In genomic region chr6:43909474-43910148, GRCh38 we compare ENCODE assay signal across 18 cellular contexts.
"Had no signal": no experiment of that assay in that cellular context is flagged by ENCODE, and none has a peak within 500 bp of the region (broad histone marks: within the 10 kb centered on the region; RNA-seq: fewer than 3 reads in every experiment).

No MANE protein-coding gene starts in this region.

- H3K4me3 ChIP-seq: coronary artery, gastrocnemius medialis, lung, mucosa of descending colon, sigmoid colon had no signal

- FAIRE-seq: keratinocyte had no signal

- H3K27me3 ChIP-seq: gastrocnemius medialis, sigmoid colon had no signal

- H3K36me3 ChIP-seq: gastrocnemius medialis, sigmoid colon, WERI-Rb-1 had no signal

- ATAC-seq: activated CD8-positive, alpha-beta T cell treated with anti-CD3 and anti-CD28 coated beads, Interleukin-2, amount 10 ng/mL, durations not matched to agents 7 days and 5 days; mucosa of descending colon; naive thymus-derived CD8-positive, alpha-beta T cell had no signal

- H3K27ac ChIP-seq: coronary artery, gastrocnemius medialis, sigmoid colon, WERI-Rb-1 had no signal

- H3K9me3 ChIP-seq: gastrocnemius medialis, mucosa of descending colon, sigmoid colon had no signal

- DNase-seq: activated CD4-positive, alpha-beta T cell treated with anti-CD3 and anti-CD28 coated beads for 48 hours; activated CD8-positive, alpha-beta memory T cell treated with anti-CD3 and anti-CD28 coated beads, Interleukin-2, amount 50 U/mL, for 48 hours; activated CD8-positive, alpha-beta T cell treated with anti-CD3 and anti-CD28 coated beads, Interleukin-2, amount 10 ng/mL, durations not matched to agents 7 days and 5 days; activated naive CD4-positive, alpha-beta T cell treated with anti-CD3 and anti-CD28 coated beads for 36 hours; central memory CD4-positive, alpha-beta T cell; effector CD4-positive, alpha-beta T cell; mucosa of descending colon; naive thymus-derived CD8-positive, alpha-beta T cell; sigmoid colon; stimulated activated CD4-positive, alpha-beta T cell treated with anti-CD3 and anti-CD28 coated beads, Interleukin-2, amount 100 ng/mL, for 24 hours; stimulated activated naive CD4-positive, alpha-beta T cell treated with Interleukin-2 at 50 U/mL for 16 hours; T-helper 1 cell; trophoblast cell; WERI-Rb-1 had no signal

- H3K4me1 ChIP-seq: gastrocnemius medialis, sigmoid colon had no signal
